ENCODE assay signal across 24 cellular contexts in the genomic region with DNA sequence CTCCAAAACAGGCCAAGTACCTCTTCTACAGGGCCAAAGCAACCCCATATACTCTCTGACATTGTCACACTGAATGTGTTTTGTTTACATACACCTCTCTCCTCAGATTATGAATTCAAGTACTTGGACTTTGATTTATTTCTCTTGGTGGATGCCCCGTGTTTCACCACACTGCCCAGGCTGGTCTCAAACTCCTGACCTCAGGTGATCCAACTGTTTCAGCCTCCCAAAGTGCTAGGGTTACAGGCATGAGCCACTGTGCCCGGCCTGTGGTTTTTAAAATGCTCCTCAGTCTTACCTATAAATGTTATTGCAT. TPM values are rescaled to one million over a fixed set of nuclear protein-coding genes. Genes with fewer than 3 reads are reported as not detected.
DNase-seq lines count a peak whose midpoint lies in the region; ATAC-seq, FAIRE-seq and TF ChIP-seq lines count a peak whose summit lies in the region.
"Had no signal": no experiment of that assay in that cellular context is flagged by ENCODE, and none has a peak within 500 bp of the region (broad histone marks: within the 10 kb centered on the region; RNA-seq: fewer than 3 reads in every experiment).

No MANE protein-coding gene starts in this region.

- no peak for TF ChIP-seq CTCF in activated CD8-positive, alpha-beta T cell treated with anti-CD3 and anti-CD28 coated beads for 36 hours (IDR thresholded peaks at IDR 0.05)
- TF ChIP-seq CTCF in astrocyte (IDR thresholded peaks at IDR 0.05; ENCODE audit: insufficient read depth, low read depth, low read length), result no peak
- no peak for TF ChIP-seq CTCF in HepG2 (CRISPR knock-in tag; IDR thresholded peaks at IDR 0.05)

- H3K9me3 ChIP-seq in astrocyte (ENCODE audit: insufficient read depth, low read depth, low read length), result no peaks in the 10 kb centered on the region
- H3K9me3 ChIP-seq in HepG2 (ENCODE audit: low read length), result peaks cover 11% of the 10 kb centered on the region; the same call in 1 of the 2 replicates

- TF ChIP-seq EP300 in HepG2 (IDR thresholded peaks at IDR 0.05; ENCODE audit: low read depth in 2 of 2, low read length in 2 of 2) (no peak), HepG2 (CRISPR knock-in tag; IDR thresholded peaks at IDR 0.05; ENCODE audit: borderline replicate concordance) (no peak)

- WGBS in HepG2 (ENCODE audit: low lambda C conversion rate), result 61% methylated on average over 2 of the region's 2 CpGs

- H3K9ac ChIP-seq in astrocyte (ENCODE audit: low read length) (no peak overlapping the region), HepG2 (ENCODE audit: insufficient read depth, low read depth, low read length) (no peak overlapping the region)

- H3K9me3 Mint-ChIP-seq in activated CD8-positive, alpha-beta T cell treated with anti-CD3 and anti-CD28 coated beads for 36 hours, result peaks cover 17% of the 10 kb centered on the region
- H3K9me3 Mint-ChIP-seq in activated CD8-positive, alpha-beta T cell treated with anti-CD3 and anti-CD28 coated beads, Interleukin-2, amount 10 ng/mL, durations not matched to agents 7 days and 5 days (ENCODE audit: insufficient read depth), result peaks cover 14% of the 10 kb centered on the region
- peaks cover 7% of the 10 kb centered on the region for H3K9me3 Mint-ChIP-seq in astrocyte (ENCODE audit: unreplicated experiment)

- H3K4me1 Mint-ChIP-seq in activated CD8-positive, alpha-beta T cell treated with anti-CD3 and anti-CD28 coated beads for 36 hours (ENCODE audit: low read depth), result peaks cover 28% of the 10 kb centered on the region
- peaks cover 8% of the 10 kb centered on the region for H3K4me1 Mint-ChIP-seq in activated CD8-positive, alpha-beta T cell treated with anti-CD3 and anti-CD28 coated beads, Interleukin-2, amount 10 ng/mL, durations not matched to agents 7 days and 5 days (ENCODE audit: low read depth)
- H3K4me1 Mint-ChIP-seq in astrocyte (ENCODE audit: low read depth, unreplicated experiment), result peaks cover 33% of the 10 kb centered on the region

- peak overlapping the region; percentile 90 for H3K27ac Mint-ChIP-seq in activated CD8-positive, alpha-beta T cell treated with anti-CD3 and anti-CD28 coated beads for 36 hours
- H3K27ac Mint-ChIP-seq in activated CD8-positive, alpha-beta T cell treated with anti-CD3 and anti-CD28 coated beads, Interleukin-2, amount 10 ng/mL, durations not matched to agents 7 days and 5 days, result no peak overlapping the region
- peak overlapping the region; percentile 99 for H3K27ac Mint-ChIP-seq in astrocyte (ENCODE audit: unreplicated experiment)

- FAIRE-seq in astrocyte (lab: Jason Lieb, UNC) (no peak), HepG2 (lab: Jason Lieb, UNC) (no peak)
- FAIRE-seq: A204.1, D721Med had no signal

- no peak for DNase-seq in activated CD8-positive, alpha-beta T cell treated with anti-CD3 and anti-CD28 coated beads for 36 hours
- no peak for DNase-seq in activated CD8-positive, alpha-beta T cell treated with anti-CD3 and anti-CD28 coated beads, Interleukin-2, amount 10 ng/mL, durations not matched to agents 7 days and 5 days
- DNase-seq in astrocyte (ENCODE audit: low read depth) (no peak), HepG2 (ENCODE audit: low spot score) (peak; percentile 23), D341Med (ENCODE audit: low spot score) (no peak)
- DNase-seq: DMS53; GF-D8; H7; KBM-7; NCI-H1105; NCI-H146; NCI-H2029; NCI-H226; NCI-H510A treated with DMSO at 0.1 percent for 48 hours; NCI-H774; NK-92 treated with Interleukin-12 subunit alpha and Interleukin-12 subunit beta, amount 100 ng/mL, for 24 hours; SJCRH30 had no signal

- no peak overlapping the region for H2AFZ ChIP-seq in astrocyte (ENCODE audit: low read depth, low read length)
- H2AFZ ChIP-seq in HepG2 (ENCODE audit: low read length), result no peak overlapping the region

- H3K79me2 ChIP-seq in astrocyte (ENCODE audit: insufficient read depth, low read length) (peaks cover 98% of the 10 kb centered on the region), HepG2 (ENCODE audit: insufficient read depth, low read length) (peaks cover 96% of the 10 kb centered on the region)

- intact Hi-C loops in activated CD8-positive, alpha-beta T cell treated with anti-CD3 and anti-CD28 coated beads for 36 hours (cut with micrococcal nuclease), result no loop called here
- intact Hi-C loops in HepG2 (cut with micrococcal nuclease; ENCODE audit: unreplicated experiment), result no loop called here

- H3K4me1 ChIP-seq in astrocyte (ENCODE audit: insufficient read depth, low read length) (peaks cover 9% of the 10 kb centered on the region), HepG2 (ENCODE audit: insufficient read depth, low read length) (peaks cover 54% of the 10 kb centered on the region)
- H3K4me1 ChIP-seq: SJCRH30 had no signal

- no peak for TF ChIP-seq RAD21 in HepG2 (CRISPR knock-in tag; IDR thresholded peaks at IDR 0.05)

- no peak for ATAC-seq in activated CD8-positive, alpha-beta T cell treated with anti-CD3 and anti-CD28 coated beads for 36 hours
- ATAC-seq in activated CD8-positive, alpha-beta T cell treated with anti-CD3 and anti-CD28 coated beads, Interleukin-2, amount 10 ng/mL, durations not matched to agents 7 days and 5 days, result no peak
- ATAC-seq in HepG2 (no peak; the same call in 2 of the 3 replicates), HG03196 (IDR thresholded peaks at IDR 0.05; ENCODE audit: unreplicated experiment) (no peak), HG02884 (IDR thresholded peaks at IDR 0.05; ENCODE audit: unreplicated experiment) (no peak)
- ATAC-seq: Panc1 had no signal

- H4K20me1 ChIP-seq in astrocyte (ENCODE audit: insufficient read depth, low read length) (peaks cover 79% of the 10 kb centered on the region), HepG2 (ENCODE audit: insufficient read depth, low read length) (peaks cover 79% of the 10 kb centered on the region)

- CTCF ChIA-PET in activated CD8-positive, alpha-beta T cell treated with anti-CD3 and anti-CD28 coated beads for 36 hours (lab: Charles Lee), result interaction anchor here (1.0 kb wide), 1 partner anchor 15 kb away, joined by 3 read pairs; no protein-coding TSS in a partner anchor
- CTCF ChIA-PET in activated CD8-positive, alpha-beta T cell treated with anti-CD3 and anti-CD28 coated beads, Interleukin-2, amount 10 ng/mL, durations not matched to agents 7 days and 5 days (lab: Charles Lee), result no interaction called here
- CTCF ChIA-PET in HepG2 (lab: Yijun Ruan, JAX; ENCODE audit: low intra/inter-chr PET ratio, low total read pairs), result interaction anchor here (0.9 kb wide), 1 partner anchor 17 kb away, joined by 3 read pairs; no protein-coding TSS in a partner anchor

- H3K4me2 ChIP-seq in astrocyte (ENCODE audit: low read length), result no peak overlapping the region
- no peak overlapping the region for H3K4me2 ChIP-seq in HepG2 (ENCODE audit: low read depth, low read length)

- POLR2A ChIA-PET in activated CD8-positive, alpha-beta T cell treated with anti-CD3 and anti-CD28 coated beads for 36 hours (lab: Charles Lee), result interaction anchor here (1.0 kb wide), 1 partner anchor 11 kb away, joined by 3 read pairs; no protein-coding TSS in a partner anchor
- POLR2A ChIA-PET in activated CD8-positive, alpha-beta T cell treated with anti-CD3 and anti-CD28 coated beads, Interleukin-2, amount 10 ng/mL, durations not matched to agents 7 days and 5 days (lab: Charles Lee), result no interaction called here
- POLR2A ChIA-PET in HepG2 (lab: Yijun Ruan, JAX), result no interaction called here

- H3K27ac ChIP-seq in astrocyte (ENCODE audit: low read depth, low read length) (no peak overlapping the region), HepG2 (ENCODE audit: extremely low read length, insufficient read depth, low read length) (no peak overlapping the region)
- H3K27ac ChIP-seq: C4-2B, HL-60, SJCRH30 had no signal

- peaks cover 3% of the 10 kb centered on the region for H3K36me3 ChIP-seq in astrocyte (ENCODE audit: insufficient read depth, low read length)
- H3K36me3 ChIP-seq in HepG2 (replicated peaks in 1 of 2; ENCODE audit: control insufficient read depth in 1 of 2, insufficient read depth in 2 of 2, low read length in 2 of 2), result peaks cover 13 to 55% of the 10 kb centered on the region in 2 experiments

- no peak overlapping the region for H3K4me3 Mint-ChIP-seq in activated CD8-positive, alpha-beta T cell treated with anti-CD3 and anti-CD28 coated beads for 36 hours
- no peak overlapping the region for H3K4me3 Mint-ChIP-seq in activated CD8-positive, alpha-beta T cell treated with anti-CD3 and anti-CD28 coated beads, Interleukin-2, amount 10 ng/mL, durations not matched to agents 7 days and 5 days
- H3K4me3 Mint-ChIP-seq in astrocyte (ENCODE audit: unreplicated experiment), result no peak overlapping the region

- H3K36me3 Mint-ChIP-seq in activated CD8-positive, alpha-beta T cell treated with anti-CD3 and anti-CD28 coated beads for 36 hours (ENCODE audit: low read depth), result peaks cover 66% of the 10 kb centered on the region
- H3K36me3 Mint-ChIP-seq in activated CD8-positive, alpha-beta T cell treated with anti-CD3 and anti-CD28 coated beads, Interleukin-2, amount 10 ng/mL, durations not matched to agents 7 days and 5 days (ENCODE audit: low read depth), result peaks cover 71% of the 10 kb centered on the region
- peaks cover 23% of the 10 kb centered on the region for H3K36me3 Mint-ChIP-seq in astrocyte (ENCODE audit: low read depth, unreplicated experiment)

- in situ Hi-C loops in HepG2 (cut with HindIII; ENCODE audit: extremely low pct_ligation_motif_present, low pct_unique_long_range_greater_than_20kb), result no loop called here

- no TSS peak for BruUV-seq in HepG2 (replicated peaks; lab: Mats Ljungman, UMichigan)

- no peak overlapping the region for H3K4me3 ChIP-seq in astrocyte (ENCODE audit: insufficient read depth, low read depth, low read length)
- H3K4me3 ChIP-seq in HepG2 (replicated peaks in 1 of 3; ENCODE audit: insufficient read depth in 1 of 3, low read depth in 2 of 3, low read length in 3 of 3), result no peak overlapping the region
- H3K4me3 ChIP-seq: SJCRH30 had no signal

- H3K27me3 Mint-ChIP-seq in activated CD8-positive, alpha-beta T cell treated with anti-CD3 and anti-CD28 coated beads for 36 hours, result no peaks in the 10 kb centered on the region
- H3K27me3 Mint-ChIP-seq in activated CD8-positive, alpha-beta T cell treated with anti-CD3 and anti-CD28 coated beads, Interleukin-2, amount 10 ng/mL, durations not matched to agents 7 days and 5 days (ENCODE audit: low read depth), result no peaks in the 10 kb centered on the region
- H3K27me3 Mint-ChIP-seq in astrocyte (ENCODE audit: low read depth, unreplicated experiment), result no peaks in the 10 kb centered on the region

- TF ChIP-seq POLR2A in HepG2 (IDR thresholded peaks at IDR 0.05; ENCODE audit: insufficient read depth in 1 of 2, low read depth in 2 of 2, low read length in 2 of 2), result no peak

- H3K27me3 ChIP-seq in astrocyte (ENCODE audit: insufficient read depth, low read length), result no peaks in the 10 kb centered on the region
- H3K27me3 ChIP-seq in HepG2 (ENCODE audit: control insufficient read depth in 1 of 2, insufficient read depth in 2 of 2, low read length in 2 of 2), result no peaks in the 10 kb centered on the region
- H3K27me3 ChIP-seq: SJCRH30 had no signal

RNA-seq across cellular contexts. Expression of gene CSNK2A1, which starts 16.1 kb away (rescaled TPM):
- 100 to 1,000 TPM; 169 to 174 TPM for total RNA-seq in activated CD8-positive, alpha-beta T cell treated with anti-CD3 and anti-CD28 coated beads for 36 hours
- 100 to 1,000 TPM; 116 to 121 TPM for total RNA-seq in activated CD8-positive, alpha-beta T cell treated with anti-CD3 and anti-CD28 coated beads, Interleukin-2, amount 10 ng/mL, durations not matched to agents 7 days and 5 days
- total RNA-seq in astrocyte (226 and 237 TPM in 2 replicates), HepG2 (2016; rRNA removed; fragmentation: Illumina TruSeq; extraction: Trizol) (231 and 288 TPM in 2 replicates)
- total RNA-seq in HepG2 (2016; cell fraction: cytosol; rRNA removed; fragmentation: Illumina TruSeq; extraction: Trizol; ENCODE audit: low read depth), result 61.5 and 68.7 TPM in 2 replicates
- total RNA-seq in HepG2 (2016; cell fraction: insoluble cytoplasmic fraction; rRNA removed; fragmentation: Illumina TruSeq; extraction: Trizol), result 223 and 276 TPM in 2 replicates
- total RNA-seq in HepG2 (2016; cell fraction: membrane; rRNA removed; fragmentation: Illumina TruSeq; extraction: Trizol), result 134 and 154 TPM in 2 replicates
- 168 and 193 TPM in 2 replicates for total RNA-seq in HepG2 (2016; cell fraction: nucleus; rRNA removed; fragmentation: Illumina TruSeq; extraction: Trizol)
- 131 and 153 TPM in 2 replicates for polyA plus RNA-seq in HepG2 (2011; rRNA removed)
- 111 and 139 TPM in 2 replicates for polyA plus RNA-seq in HepG2 (2011; cell fraction: cytosol; rRNA removed)
- 88.9 and 104 TPM in 2 replicates for polyA plus RNA-seq in HepG2 (2011; cell fraction: nucleus; rRNA removed)
- polyA plus RNA-seq in HepG2 (2012), result 170 and 173 TPM in 2 replicates
- 29.0 and 30.9 TPM in 2 replicates for polyA plus RNA-seq in HepG2 (2016; cell fraction: cytosol; fragmentation: Illumina TruSeq; extraction: Trizol; ENCODE audit: low read depth)
- 222 and 255 TPM in 2 replicates for polyA plus RNA-seq in HepG2 (2016; cell fraction: insoluble cytoplasmic fraction; fragmentation: Illumina TruSeq; extraction: Trizol; ENCODE audit: low read depth)
- polyA plus RNA-seq in HepG2 (2016; cell fraction: membrane; fragmentation: Illumina TruSeq; extraction: Trizol; ENCODE audit: low read depth), result 56.7 and 58.4 TPM in 2 replicates
- polyA plus RNA-seq in HepG2 (2016; cell fraction: nucleus; fragmentation: Illumina TruSeq; extraction: Trizol; ENCODE audit: insufficient read depth, low read depth), result 145 and 159 TPM in 2 replicates
- polyA minus RNA-seq in HepG2 (2011; rRNA and poly(A)+ RNA removed; ENCODE audit: low replicate concordance), result 131 and 343 TPM in 2 replicates
- polyA minus RNA-seq in HepG2 (2011; cell fraction: cytosol; rRNA and poly(A)+ RNA removed), result 168 and 178 TPM in 2 replicates
- 284 and 317 TPM in 2 replicates for polyA minus RNA-seq in HepG2 (2011; cell fraction: nucleus; rRNA and poly(A)+ RNA removed)
